Comparison of ENCODE assay signal across 8 cellular contexts in the genomic region with DNA sequence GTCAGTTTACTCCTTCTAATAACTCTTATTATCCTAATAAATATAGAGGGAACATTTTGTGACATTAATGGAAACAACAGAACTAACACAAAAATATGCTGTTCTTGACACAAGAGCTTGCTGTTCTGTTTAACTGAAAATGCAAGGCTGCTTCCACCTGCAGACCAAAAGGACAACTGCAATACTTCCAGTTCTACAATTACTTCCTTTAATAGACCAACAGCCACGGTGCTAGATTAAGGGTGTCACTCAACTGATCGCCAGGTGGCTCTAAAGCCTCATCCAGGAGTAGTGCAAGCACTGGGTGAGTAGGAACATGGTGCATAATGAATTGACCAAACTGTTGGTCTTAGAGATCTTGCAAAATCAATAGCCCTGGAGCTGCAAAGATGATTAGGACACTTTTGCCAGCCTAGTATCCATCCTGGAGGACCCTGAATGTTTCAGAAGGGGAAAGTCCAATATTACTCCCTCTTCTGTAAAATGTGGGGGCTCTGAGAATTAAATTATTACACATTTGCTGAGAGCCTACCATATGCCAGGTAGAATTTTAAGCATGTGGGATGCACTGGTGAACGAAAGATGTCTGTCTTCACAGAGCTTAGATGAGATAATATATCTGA.
A peak's percentile ranks its signal among the peaks of the same experiment; 100 is the strongest.
DNase-seq lines count a peak whose midpoint lies in the region; ATAC-seq lines count a peak whose summit lies in the region.

No MANE protein-coding gene starts in this region.

- DNase-seq in COR-L47 (lab: John Stamatoyannopoulos, UW) (peak; percentile 57), NCI-H748 treated with DMSO at 0.1 percent for 48 hours (lab: John Stamatoyannopoulos, UW) (peak; percentile 11), T47D (ENCODE audit: low read depth in 1 of 2, low spot score in 1 of 2) (peak; percentile 71 to 97), medulla oblongata (ENCODE audit: extremely low spot score) (peak; percentile 37), cortex of kidney (lab: John Stamatoyannopoulos, UW) (no peak)
- DNase-seq in stimulated activated naive CD4-positive, alpha-beta T cell treated with Interleukin-2 at 50 U/mL for 16 hours (lab: John Stamatoyannopoulos, UW) = no peak

- in situ Hi-C loops in T47D (cut with HindIII; ENCODE audit: low pct_unique_long_range_greater_than_20kb, low sequenced_read_pairs) = no loop called here

- ATAC-seq in GM18873 (IDR thresholded peaks at IDR 0.05; ENCODE audit: low FRiP score, unreplicated experiment) (peak; percentile 91), HG03097 (IDR thresholded peaks at IDR 0.05; ENCODE audit: low FRiP score, unreplicated experiment) (peak; percentile 85)

Comparison
In these comparisons a context has a peak if more than half of its experiments do, and no peak if none do; other contexts are left out.
1. DNase-seq: peak in COR-L47 (single experiment), NCI-H748 treated with DMSO at 0.1 percent for 48 hours (single experiment), T47D (2 of 2) and medulla oblongata (single experiment); none in stimulated activated naive CD4-positive, alpha-beta T cell treated with Interleukin-2 at 50 U/mL for 16 hours (single experiment) and cortex of kidney (single experiment).